In genomic region chr4:154439224-154439623, GRCh38 we compare ENCODE assay signal across 11 cellular contexts. TPM values are rescaled to one million over a fixed set of nuclear protein-coding genes. Genes with fewer than 3 reads are reported as not detected.
"Had no signal": no experiment of that assay in that cellular context is flagged by ENCODE, and none has a peak within 500 bp of the region (broad histone marks: within the 10 kb centered on the region; RNA-seq: fewer than 3 reads in every experiment).

No MANE protein-coding gene starts in this region.

- ATAC-seq: GM23338, HCT116 had no signal

- H3K4me1 ChIP-seq: HAP-1 had no signal

- H2AFZ ChIP-seq: GM23248, GM23338 had no signal

- H3K4me3 Mint-ChIP-seq: GM23338, H9, HFFc6 had no signal

- H3K4me1 Mint-ChIP-seq: GM23338, H9 had no signal

- H3K27ac ChIP-seq: GM23248 had no signal

- FAIRE-seq: H1, H54 had no signal

- H3K9ac ChIP-seq: GM23248 had no signal

- H3K27ac Mint-ChIP-seq: GM23338, H9, HFFc6 had no signal

- H3K36me3 ChIP-seq: HAP-1 had no signal

- DNase-seq: GM23248, GOT3, H7, H9, HCEC 1CT, HFFc6 had no signal

- H3K9me3 ChIP-seq: HAP-1 had no signal

- H3K4me3 ChIP-seq: GM23248, GM23338, HAP-1 had no signal

- H3K4me2 ChIP-seq: GM23338 had no signal

- H3K9me3 Mint-ChIP-seq: GM23338, H9, HFFc6 had no signal

RNA-seq across cellular contexts. Expression of gene DCHS2, which starts 52.4 kb away (rescaled TPM):
- total RNA-seq: GM23248, HFFc6 had no signal
- polyA plus RNA-seq: GM23248 had no signal
